In the genomic region with DNA sequence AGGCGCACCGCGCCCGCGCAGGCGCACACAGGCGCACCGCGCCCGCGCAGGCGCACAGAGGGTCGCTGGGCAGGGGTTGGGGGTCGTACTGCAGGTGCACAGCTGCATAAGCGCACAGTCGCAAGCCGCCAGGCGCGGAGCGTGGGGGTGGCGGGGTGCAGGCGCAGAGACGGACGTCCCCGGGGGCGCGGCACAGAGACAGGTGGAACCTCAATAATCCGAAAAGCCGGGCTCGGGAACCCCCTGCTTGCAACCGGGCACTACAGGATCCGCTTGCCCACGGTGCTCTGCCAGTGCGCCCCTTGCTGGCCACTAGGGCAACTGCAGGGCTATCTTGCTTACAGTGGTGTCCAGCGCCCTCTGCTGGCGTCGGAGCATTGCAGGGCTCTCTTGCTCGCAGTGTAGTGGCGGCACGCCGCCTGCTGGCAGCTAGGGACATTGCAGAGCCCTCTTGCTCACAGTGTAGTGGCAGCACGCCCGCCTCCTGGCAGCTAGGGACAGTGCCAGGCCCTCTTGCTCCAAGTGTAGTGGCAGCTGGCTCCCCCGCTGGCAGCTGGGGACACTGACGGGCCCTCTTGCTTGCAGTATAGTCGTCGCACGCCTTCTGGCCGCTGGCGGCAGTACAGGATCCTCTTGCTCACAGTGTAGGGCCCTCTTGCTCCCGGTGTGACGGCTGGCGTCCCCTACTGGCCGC, we compare ENCODE assay signal across 8 cellular contexts. TPM values are rescaled to one million over a fixed set of nuclear protein-coding genes. Genes with fewer than 3 reads are reported as not detected.
A peak's percentile ranks its signal among the peaks of the same experiment; 100 is the strongest.
DNase-seq lines count a peak whose midpoint lies in the region; ATAC-seq and TF ChIP-seq lines count a peak whose summit lies in the region.

No MANE protein-coding gene starts in this region.

- no peak overlapping the region for H3K4me3 Mint-ChIP-seq in naive thymus-derived CD4-positive, alpha-beta T cell
- H3K4me3 Mint-ChIP-seq in stimulated activated naive CD8-positive, alpha-beta T cell treated with anti-CD3 and anti-CD28 coated beads, Interleukin-15, amount 100 ng/mL, for 72 hours, result no peak overlapping the region

- ATAC-seq in naive thymus-derived CD4-positive, alpha-beta T cell, result peak; percentile 94
- ATAC-seq in stimulated activated naive CD8-positive, alpha-beta T cell treated with anti-CD3 and anti-CD28 coated beads, Interleukin-15, amount 100 ng/mL, for 72 hours, result peak; percentile 75
- ATAC-seq in HG03342 (IDR thresholded peaks at IDR 0.05; ENCODE audit: unreplicated experiment) (no peak), HG03196 (IDR thresholded peaks at IDR 0.05; ENCODE audit: unreplicated experiment) (no peak)

- H3K27me3 Mint-ChIP-seq in naive thymus-derived CD4-positive, alpha-beta T cell, result peaks cover 9 to 20% (median 18%) of the 10 kb centered on the region in 5 donors
- H3K27me3 Mint-ChIP-seq in stimulated activated naive CD8-positive, alpha-beta T cell treated with anti-CD3 and anti-CD28 coated beads, Interleukin-15, amount 100 ng/mL, for 72 hours, result peaks cover 30% of the 10 kb centered on the region

- no peaks in the 10 kb centered on the region for H3K4me1 ChIP-seq in naive thymus-derived CD4-positive, alpha-beta T cell (ENCODE audit: control insufficient read depth in 2 of 2, insufficient read depth in 2 of 2, low read length in 2 of 2)

- H3K27ac ChIP-seq in naive thymus-derived CD4-positive, alpha-beta T cell (ENCODE audit: low read depth, low read length), result no peak overlapping the region

- no peaks in the 10 kb centered on the region for H3K36me3 Mint-ChIP-seq in naive thymus-derived CD4-positive, alpha-beta T cell

- H3K27me3 ChIP-seq in naive thymus-derived CD4-positive, alpha-beta T cell (ENCODE audit: control insufficient read depth in 2 of 2, insufficient read depth in 2 of 2, low read length in 2 of 2), result no peaks in the 10 kb centered on the region

- no peaks in the 10 kb centered on the region for H3K9me3 ChIP-seq in naive thymus-derived CD4-positive, alpha-beta T cell (ENCODE audit: control insufficient read depth in 2 of 3, low read length in 3 of 3)

- H3K27ac Mint-ChIP-seq in naive thymus-derived CD4-positive, alpha-beta T cell, result peak overlapping the region in 1 of 9 donors; percentile 79
- H3K27ac Mint-ChIP-seq in stimulated activated naive CD8-positive, alpha-beta T cell treated with anti-CD3 and anti-CD28 coated beads, Interleukin-15, amount 100 ng/mL, for 72 hours, result no peak overlapping the region

- POLR2A ChIA-PET in naive thymus-derived CD4-positive, alpha-beta T cell (lab: Charles Lee), result no interaction called here

- intact Hi-C loops in naive thymus-derived CD4-positive, alpha-beta T cell (cut with micrococcal nuclease), result no loop called here

- CTCF ChIA-PET in naive thymus-derived CD4-positive, alpha-beta T cell (lab: Charles Lee), result no interaction called here

- H3K36me3 ChIP-seq in naive thymus-derived CD4-positive, alpha-beta T cell (ENCODE audit: control insufficient read depth in 2 of 3, insufficient read depth in 3 of 3, low read length in 3 of 3), result no peaks in the 10 kb centered on the region

- TF ChIP-seq CTCF in AG09309 (IDR thresholded peaks at IDR 0.05; ENCODE audit: control insufficient read depth, insufficient read depth, low read depth, low read length, missing control alignments), result peak; percentile 59

- no peaks in the 10 kb centered on the region for H3K9me3 Mint-ChIP-seq in naive thymus-derived CD4-positive, alpha-beta T cell
- no peaks in the 10 kb centered on the region for H3K9me3 Mint-ChIP-seq in stimulated activated naive CD8-positive, alpha-beta T cell treated with anti-CD3 and anti-CD28 coated beads, Interleukin-15, amount 100 ng/mL, for 72 hours

- no peak overlapping the region for H3K4me3 ChIP-seq in AG09309 (ENCODE audit: control insufficient read depth, low read depth, low read length)
- H3K4me3 ChIP-seq in naive thymus-derived CD4-positive, alpha-beta T cell (ENCODE audit: low read length), result no peak overlapping the region

- peaks cover 0 to 12% (median 0%) of the 10 kb centered on the region in 7 donors for H3K4me1 Mint-ChIP-seq in naive thymus-derived CD4-positive, alpha-beta T cell
- H3K4me1 Mint-ChIP-seq in stimulated activated naive CD8-positive, alpha-beta T cell treated with anti-CD3 and anti-CD28 coated beads, Interleukin-15, amount 100 ng/mL, for 72 hours, result peaks cover 12% of the 10 kb centered on the region

- DNase-seq in AG09309 (ENCODE audit: low read depth), result no peak
- peak in 52 of 76 experiments; percentile 1 to 58 (median 24) for DNase-seq in HUDEP-2 (lab: John Stamatoyannopoulos, UW; ENCODE audit: unreplicated experiment in 76 of 76)
- DNase-seq in activated CD4-positive, alpha-beta T cell treated with anti-CD3 and anti-CD28 coated beads for 48 hours, result peak; percentile 90
- DNase-seq in dermis microvascular lymphatic vessel endothelial cell (ENCODE audit: low read depth in 2 of 2), result peak; percentile 24 to 54
- peak in 8 of 9 donors; percentile 32 to 71 (median 54) for DNase-seq in naive thymus-derived CD4-positive, alpha-beta T cell
- DNase-seq in stimulated activated naive CD8-positive, alpha-beta T cell treated with anti-CD3 and anti-CD28 coated beads, Interleukin-15, amount 100 ng/mL, for 72 hours, result peak; percentile 55 to 78

RNA-seq across cellular contexts. Expression of gene FAM110C, which starts 34.9 kb away (rescaled TPM):
- 0.39 and 0.51 TPM in 2 replicates for total RNA-seq in dermis microvascular lymphatic vessel endothelial cell
- total RNA-seq in naive thymus-derived CD4-positive, alpha-beta T cell, result 1 to 10 TPM in 1 of 5 experiments, under 1 TPM in 3, not detected in 1; 0.11 to 1.5 (median 0.19) TPM
- under 1 TPM in 1 of 2 donors, not detected in 1; 0.06 TPM for polyA plus RNA-seq in naive thymus-derived CD4-positive, alpha-beta T cell

Comparison
In these comparisons a context has a peak if more than half of its experiments do, and no peak if none do; other contexts are left out.
1. ATAC-seq: peak in naive thymus-derived CD4-positive, alpha-beta T cell (single experiment) and stimulated activated naive CD8-positive, alpha-beta T cell treated with anti-CD3 and anti-CD28 coated beads, Interleukin-15, amount 100 ng/mL, for 72 hours (single experiment); none in HG03342 (single experiment) and HG03196 (single experiment).